22 cellular contexts compared by ENCODE assay signal in genomic region chr6:52340603-52340880, GRCh38. TPM values are rescaled to one million over a fixed set of nuclear protein-coding genes. Genes with fewer than 3 reads are reported as not detected.
DNase-seq lines count a peak whose midpoint lies in the region; ATAC-seq, FAIRE-seq and TF ChIP-seq lines count a peak whose summit lies in the region.
"Had no signal": no experiment of that assay in that cellular context is flagged by ENCODE, and none has a peak within 500 bp of the region (broad histone marks: within the 10 kb centered on the region; RNA-seq: fewer than 3 reads in every experiment).

No MANE protein-coding gene starts in this region.

- intact Hi-C loops in HepG2 (cut with micrococcal nuclease; ENCODE audit: unreplicated experiment) = no loop called here
- intact Hi-C loops in right lobe of liver (cut with DNase I) = no loop called here
- intact Hi-C loops in Right ventricle myocardium superior (cut with DNase I) = no loop called here
- intact Hi-C loops in breast epithelium (cut with DNase I; ENCODE audit: low total_unique reads) = no loop called here

- H3K4me3 Mint-ChIP-seq in mesothelial cell of epicardium = no peak overlapping the region
- H3K4me3 Mint-ChIP-seq: CD8-positive, alpha-beta memory T cell had no signal

- no peak overlapping the region for H3K27ac ChIP-seq in HepG2 (ENCODE audit: extremely low read length, insufficient read depth, low read length)
- H3K27ac ChIP-seq in right lobe of liver = no peak overlapping the region
- no peak overlapping the region for H3K27ac ChIP-seq in breast epithelium
- H3K27ac ChIP-seq: BLaER1, SK-N-MC had no signal

- H3K4me1 Mint-ChIP-seq in mesothelial cell of epicardium = peaks cover 20% of the 10 kb centered on the region

- peaks cover 26% of the 10 kb centered on the region for H3K4me1 ChIP-seq in HepG2 (ENCODE audit: insufficient read depth, low read length)
- H3K4me1 ChIP-seq in right lobe of liver = no peaks in the 10 kb centered on the region
- no peaks in the 10 kb centered on the region for H3K4me1 ChIP-seq in breast epithelium

- POLR2A ChIA-PET in HepG2 (lab: Yijun Ruan, JAX) = interaction anchor here (1.4 to 1.5 kb wide), 2 partner anchors 12 to 15 kb away, joined by 4 to 5 read pairs; no protein-coding TSS in a partner anchor

- in situ Hi-C loops in HepG2 (cut with HindIII; ENCODE audit: extremely low pct_ligation_motif_present, low pct_unique_long_range_greater_than_20kb) (no loop called here), SK-MEL-5 (cut with HindIII; ENCODE audit: low pct_unique_long_range_greater_than_20kb, low sequenced_read_pairs) (no loop called here)

- H3K9me3 ChIP-seq in HepG2 (ENCODE audit: low read length) = no peaks in the 10 kb centered on the region
- no peaks in the 10 kb centered on the region for H3K9me3 ChIP-seq in right lobe of liver
- no peaks in the 10 kb centered on the region for H3K9me3 ChIP-seq in breast epithelium
- H3K9me3 ChIP-seq: BLaER1 had no signal

- TF ChIP-seq POLR2A in HepG2 (IDR thresholded peaks at IDR 0.05; ENCODE audit: insufficient read depth in 1 of 2, low read depth in 2 of 2, low read length in 2 of 2) = no peak
- no peak for TF ChIP-seq POLR2A in right lobe of liver (IDR thresholded peaks at IDR 0.05)
- no peak for TF ChIP-seq POLR2A in breast epithelium (IDR thresholded peaks at IDR 0.05)

- peaks cover 1% of the 10 kb centered on the region for H3K27me3 Mint-ChIP-seq in mesothelial cell of epicardium (ENCODE audit: low read depth)

- TF ChIP-seq CTCF in HepG2 (CRISPR knock-in tag; IDR thresholded peaks at IDR 0.05) (no peak), right lobe of liver (IDR thresholded peaks at IDR 0.05) (no peak), mesothelial cell of epicardium (IDR thresholded peaks at IDR 0.05; ENCODE audit: unreplicated experiment) (no peak), breast epithelium (IDR thresholded peaks at IDR 0.05) (no peak)

- CTCF ChIA-PET in HepG2 (lab: Yijun Ruan, JAX; ENCODE audit: low intra/inter-chr PET ratio, low total read pairs) = no interaction called here

- peak overlapping the region; percentile 88 for H3K27ac Mint-ChIP-seq in mesothelial cell of epicardium

- no TSS peak for BruUV-seq in HepG2 (replicated peaks; lab: Mats Ljungman, UMichigan)

- H3K4me3 ChIP-seq in HepG2 (replicated peaks in 1 of 3; ENCODE audit: insufficient read depth in 1 of 3, low read depth in 2 of 3, low read length in 3 of 3) = no peak overlapping the region
- no peak overlapping the region for H3K4me3 ChIP-seq in right lobe of liver
- H3K4me3 ChIP-seq in breast epithelium = no peak overlapping the region
- H3K4me3 ChIP-seq: BLaER1, SK-N-MC had no signal

- H3K9me3 Mint-ChIP-seq in mesothelial cell of epicardium = no peaks in the 10 kb centered on the region
- H3K9me3 Mint-ChIP-seq: CD8-positive, alpha-beta memory T cell had no signal

- no peaks in the 10 kb centered on the region for H3K79me2 ChIP-seq in HepG2 (ENCODE audit: insufficient read depth, low read length)

- no peaks in the 10 kb centered on the region for H3K36me3 ChIP-seq in HepG2 (replicated peaks in 1 of 2; ENCODE audit: control insufficient read depth in 1 of 2, insufficient read depth in 2 of 2, low read length in 2 of 2)
- H3K36me3 ChIP-seq in right lobe of liver = no peaks in the 10 kb centered on the region
- no peaks in the 10 kb centered on the region for H3K36me3 ChIP-seq in breast epithelium
- H3K36me3 ChIP-seq: BLaER1 had no signal

- H3K27me3 ChIP-seq in HepG2 (ENCODE audit: control insufficient read depth in 1 of 2, insufficient read depth in 2 of 2, low read length in 2 of 2) (no peaks in the 10 kb centered on the region), right lobe of liver (no peaks in the 10 kb centered on the region), breast epithelium (no peaks in the 10 kb centered on the region)
- H3K27me3 ChIP-seq: BLaER1 had no signal

- no peak for ATAC-seq in HepG2
- no peak for ATAC-seq in right lobe of liver
- no peak for ATAC-seq in Right ventricle myocardium superior (ENCODE audit: poor library complexity)
- ATAC-seq in GM19467 (IDR thresholded peaks at IDR 0.05; ENCODE audit: unreplicated experiment) = no peak

- DNase-seq in HepG2 (ENCODE audit: low spot score) = no peak
- DNase-seq in right lobe of liver = no peak
- peak; percentile 32 for DNase-seq in SK-MEL-5 (ENCODE audit: low read depth, low spot score)
- DNase-seq in mesothelial cell of epicardium (ENCODE audit: low spot score in 2 of 2, unreplicated experiment in 2 of 2) = no peak
- DNase-seq in Right ventricle myocardium superior = no peak
- DNase-seq in AML-193 (lab: John Stamatoyannopoulos, UW) = no peak
- DNase-seq in breast epithelium (ENCODE audit: low spot score in 2 of 2) = no peak
- DNase-seq: CD8-positive, alpha-beta memory T cell; DMS79 treated with DMSO at 0.1 percent for 48 hours; GDM1; KBM-7; NCI-H1436; NCI-H2029; NCI-H2171; NCI-H446 treated with DMSO at 0.1 percent for 48 hours; NCI-H748 treated with DMSO at 0.1 percent for 48 hours; PC-3 had no signal

- TF ChIP-seq EP300 in HepG2 (IDR thresholded peaks at IDR 0.05; ENCODE audit: low read depth in 2 of 2, low read length in 2 of 2) (no peak), HepG2 (CRISPR knock-in tag; IDR thresholded peaks at IDR 0.05; ENCODE audit: borderline replicate concordance) (no peak)

- no peak for FAIRE-seq in HepG2 (lab: Jason Lieb, UNC)
- FAIRE-seq: GM12891, GM18507 had no signal

- H3K4me2 ChIP-seq in HepG2 (ENCODE audit: low read depth, low read length) = no peak overlapping the region
- H3K4me2 ChIP-seq: BLaER1 had no signal

- no peaks in the 10 kb centered on the region for H4K20me1 ChIP-seq in HepG2 (ENCODE audit: insufficient read depth, low read length)
- H4K20me1 ChIP-seq: BLaER1 had no signal

- H2AFZ ChIP-seq in HepG2 (ENCODE audit: low read length) = peak overlapping the region; percentile 22

- no peaks in the 10 kb centered on the region for H3K36me3 Mint-ChIP-seq in mesothelial cell of epicardium
- H3K36me3 Mint-ChIP-seq: CD8-positive, alpha-beta memory T cell had no signal

- H3K9ac ChIP-seq in HepG2 (ENCODE audit: insufficient read depth, low read depth, low read length) = no peak overlapping the region
- H3K9ac ChIP-seq: BLaER1 had no signal

- no peak for TF ChIP-seq RAD21 in HepG2 (CRISPR knock-in tag; IDR thresholded peaks at IDR 0.05)

RNA-seq across cellular contexts. Expression of gene PAQR8, which starts 21.4 kb away (rescaled TPM):
- total RNA-seq in HepG2 (2016; rRNA removed; fragmentation: Illumina TruSeq; extraction: Trizol) (26.2 and 37.7 TPM in 2 replicates), right lobe of liver (1 to 10 TPM in 3 of 6 experiments, under 1 TPM in 3; 0.29 to 1.5 (median 0.77) TPM), mesothelial cell of epicardium (9.5 to 9.7 TPM (median 9.5 TPM) in 3 replicates), Right ventricle myocardium superior (2.6 TPM), breast epithelium (1 to 10 TPM; 4.0 to 4.6 (median 4.3) TPM)
- 3.1 and 3.4 TPM in 2 replicates for total RNA-seq in HepG2 (2016; cell fraction: cytosol; rRNA removed; fragmentation: Illumina TruSeq; extraction: Trizol; ENCODE audit: low read depth)
- total RNA-seq in HepG2 (2016; cell fraction: insoluble cytoplasmic fraction; rRNA removed; fragmentation: Illumina TruSeq; extraction: Trizol) = 25.3 and 36.5 TPM in 2 replicates
- 16.5 TPM in 2 replicates for total RNA-seq in HepG2 (2016; cell fraction: membrane; rRNA removed; fragmentation: Illumina TruSeq; extraction: Trizol)
- total RNA-seq in HepG2 (2016; cell fraction: nucleus; rRNA removed; fragmentation: Illumina TruSeq; extraction: Trizol) = 36.5 and 38.6 TPM in 2 replicates
- polyA plus RNA-seq in HepG2 (2011; rRNA removed) = 36.5 and 50.7 TPM in 2 replicates
- polyA plus RNA-seq in HepG2 (2011; cell fraction: cytosol; rRNA removed) = 33.7 and 46.9 TPM in 2 replicates
- polyA plus RNA-seq in HepG2 (2011; cell fraction: nucleus; rRNA removed) = 17.0 and 22.0 TPM in 2 replicates
- polyA plus RNA-seq in HepG2 (2012) = 18.9 and 24.9 TPM in 2 replicates
- 2.3 and 2.8 TPM in 2 replicates for polyA plus RNA-seq in HepG2 (2016; cell fraction: cytosol; fragmentation: Illumina TruSeq; extraction: Trizol; ENCODE audit: low read depth)
- 23.7 TPM in 2 replicates for polyA plus RNA-seq in HepG2 (2016; cell fraction: insoluble cytoplasmic fraction; fragmentation: Illumina TruSeq; extraction: Trizol; ENCODE audit: low read depth)
- 8.0 and 8.6 TPM in 2 replicates for polyA plus RNA-seq in HepG2 (2016; cell fraction: membrane; fragmentation: Illumina TruSeq; extraction: Trizol; ENCODE audit: low read depth)
- polyA plus RNA-seq in HepG2 (2016; cell fraction: nucleus; fragmentation: Illumina TruSeq; extraction: Trizol; ENCODE audit: insufficient read depth, low read depth) = 41.8 and 43.1 TPM in 2 replicates
- polyA minus RNA-seq in HepG2 (2011; rRNA and poly(A)+ RNA removed; ENCODE audit: low replicate concordance) = 0.87 and 184 TPM in 2 replicates
- 34.4 and 49.4 TPM in 2 replicates for polyA minus RNA-seq in HepG2 (2011; cell fraction: cytosol; rRNA and poly(A)+ RNA removed)
- polyA minus RNA-seq in HepG2 (2011; cell fraction: nucleus; rRNA and poly(A)+ RNA removed) = 30.6 and 38.9 TPM in 2 replicates
- 25.7 and 25.8 TPM in 2 replicates for total RNA-seq in SK-MEL-5 (2014; rRNA removed; shearing (Covaris generic))
- polyA plus RNA-seq in SK-MEL-5 (2015; cell fraction: cytosol; rRNA removed) = 27.8 and 34.8 TPM in 2 replicates
- polyA plus RNA-seq in SK-MEL-5 (2015; cell fraction: nucleus; rRNA removed) = 8.2 and 9.4 TPM in 2 replicates

RNA-seq across cellular contexts. Expression of gene MCM3, which starts 56.0 kb away (rescaled TPM):
- total RNA-seq in HepG2 (2016; rRNA removed; fragmentation: Illumina TruSeq; extraction: Trizol) (288 and 336 TPM in 2 replicates), right lobe of liver (10 to 100 TPM in 3 of 6 experiments, 1 to 10 TPM in 3; 6.6 to 35.9 (median 10.5) TPM), mesothelial cell of epicardium (71.4 to 74.5 TPM (median 71.6 TPM) in 3 replicates), Right ventricle myocardium superior (19.3 TPM), breast epithelium (10 to 100 TPM; 31.2 to 44.5 (median 43.3) TPM)
- 27.6 and 36.1 TPM in 2 replicates for total RNA-seq in HepG2 (2016; cell fraction: cytosol; rRNA removed; fragmentation: Illumina TruSeq; extraction: Trizol; ENCODE audit: low read depth)
- 287 and 310 TPM in 2 replicates for total RNA-seq in HepG2 (2016; cell fraction: insoluble cytoplasmic fraction; rRNA removed; fragmentation: Illumina TruSeq; extraction: Trizol)
- total RNA-seq in HepG2 (2016; cell fraction: membrane; rRNA removed; fragmentation: Illumina TruSeq; extraction: Trizol) = 67.0 and 76.9 TPM in 2 replicates
- 222 and 236 TPM in 2 replicates for total RNA-seq in HepG2 (2016; cell fraction: nucleus; rRNA removed; fragmentation: Illumina TruSeq; extraction: Trizol)
- 110 and 164 TPM in 2 replicates for polyA plus RNA-seq in HepG2 (2011; rRNA removed)
- 97.2 and 124 TPM in 2 replicates for polyA plus RNA-seq in HepG2 (2011; cell fraction: cytosol; rRNA removed)
- 135 and 203 TPM in 2 replicates for polyA plus RNA-seq in HepG2 (2011; cell fraction: nucleus; rRNA removed)
- 70.9 and 88.3 TPM in 2 replicates for polyA plus RNA-seq in HepG2 (2012)
- polyA plus RNA-seq in HepG2 (2016; cell fraction: cytosol; fragmentation: Illumina TruSeq; extraction: Trizol; ENCODE audit: low read depth) = 14.8 and 17.4 TPM in 2 replicates
- 255 and 266 TPM in 2 replicates for polyA plus RNA-seq in HepG2 (2016; cell fraction: insoluble cytoplasmic fraction; fragmentation: Illumina TruSeq; extraction: Trizol; ENCODE audit: low read depth)
- 29.0 and 35.9 TPM in 2 replicates for polyA plus RNA-seq in HepG2 (2016; cell fraction: membrane; fragmentation: Illumina TruSeq; extraction: Trizol; ENCODE audit: low read depth)
- 238 and 239 TPM in 2 replicates for polyA plus RNA-seq in HepG2 (2016; cell fraction: nucleus; fragmentation: Illumina TruSeq; extraction: Trizol; ENCODE audit: insufficient read depth, low read depth)
- polyA minus RNA-seq in HepG2 (2011; rRNA and poly(A)+ RNA removed; ENCODE audit: low replicate concordance) = 258 and 404 TPM in 2 replicates
- 66.4 and 93.7 TPM in 2 replicates for polyA minus RNA-seq in HepG2 (2011; cell fraction: cytosol; rRNA and poly(A)+ RNA removed)
- 123 and 171 TPM in 2 replicates for polyA minus RNA-seq in HepG2 (2011; cell fraction: nucleus; rRNA and poly(A)+ RNA removed)
- 109 and 113 TPM in 2 replicates for total RNA-seq in SK-MEL-5 (2014; rRNA removed; shearing (Covaris generic))
- polyA plus RNA-seq in SK-MEL-5 (2015; cell fraction: cytosol; rRNA removed) = 115 and 124 TPM in 2 replicates
- 141 and 154 TPM in 2 replicates for polyA plus RNA-seq in SK-MEL-5 (2015; cell fraction: nucleus; rRNA removed)
